Comparison of ENCODE assay signal across 8 cellular contexts in genomic region chr14:103245624-103246031, GRCh38.
DNase-seq lines count a peak whose midpoint lies in the region; FAIRE-seq and TF ChIP-seq lines count a peak whose summit lies in the region.
"Not testable (repeated sequence)": the region's sequence is repeated elsewhere in the genome, so short reads cannot be mapped to it uniquely, and the experiment has no call there.

No MANE protein-coding gene starts in this region.

- H3K27ac ChIP-seq in epithelial cell of prostate = not testable (repeated sequence)
- H3K27ac ChIP-seq in uterus = peak overlapping the region; percentile 70 to 93

- DNase-seq in BJ (ENCODE audit: low read depth) = peak; percentile 70
- not testable (repeated sequence) for DNase-seq in H54 (ENCODE audit: insufficient read length, low spot score); nephron progenitor cell
- peak; percentile 35 for DNase-seq in NCI-H774 (lab: John Stamatoyannopoulos, UW)
- DNase-seq in astrocyte of the spinal cord (ENCODE audit: low read depth, low spot score) = peak; percentile 20
- DNase-seq in epithelial cell of prostate (ENCODE audit: low read depth, low spot score) = peak; percentile 22
- DNase-seq in kidney glomerular epithelial cell (lab: John Stamatoyannopoulos, UW) = peak; percentile 34
- DNase-seq in uterus = peak in 1 of 2 donors; percentile 69

- H3K4me1 ChIP-seq in uterus = not testable (repeated sequence)

- intact Hi-C loops in uterus (cut with DNase I; ENCODE audit: low total_unique reads) = not testable (repeated sequence)

- H3K9me3 Mint-ChIP-seq in nephron progenitor cell = peaks cover 32% of the 10 kb centered on the region

- not testable (repeated sequence) for H3K9me3 ChIP-seq in uterus

- peak; percentile 71 for FAIRE-seq in H54 (lab: Jason Lieb, UNC)

- peak overlapping the region; percentile 86 for H3K27ac Mint-ChIP-seq in nephron progenitor cell

- H3K36me3 ChIP-seq in BJ (ENCODE audit: control insufficient read depth, insufficient read depth, low read length); uterus: not testable (repeated sequence)

- not testable (repeated sequence) for H3K27me3 ChIP-seq in BJ (ENCODE audit: control insufficient read depth, insufficient read depth, low read length); uterus

- H3K4me1 Mint-ChIP-seq in nephron progenitor cell = peaks cover 53% of the 10 kb centered on the region

- TF ChIP-seq CTCF in BJ (IDR thresholded peaks at IDR 0.05; ENCODE audit: insufficient read depth, low read depth, low read length); astrocyte of the spinal cord (IDR thresholded peaks at IDR 0.05; ENCODE audit: low read depth, low read length); nephron progenitor cell (IDR thresholded peaks at IDR 0.05); uterus (IDR thresholded peaks at IDR 0.05): not testable (repeated sequence)

- in situ Hi-C loops in astrocyte of the spinal cord (cut with HindIII; ENCODE audit: low sequenced_read_pairs) = not testable (repeated sequence)

- H3K27me3 Mint-ChIP-seq in nephron progenitor cell (ENCODE audit: low read depth, poor library complexity) = not testable (repeated sequence)

- POLR2A ChIA-PET in BJ (lab: Charles Lee) = interaction anchor here (0.6 kb wide), 1 partner anchor 125 kb away, joined by 3 read pairs; no protein-coding TSS in a partner anchor

- H3K4me3 Mint-ChIP-seq in nephron progenitor cell = not testable (repeated sequence)

- H3K36me3 Mint-ChIP-seq in nephron progenitor cell (ENCODE audit: low read depth) = not testable (repeated sequence)

- not testable (repeated sequence) for H3K4me3 ChIP-seq in BJ (ENCODE audit: low read depth, low read length); astrocyte of the spinal cord (ENCODE audit: low read depth, low read length); uterus

- CTCF ChIA-PET in BJ (lab: Yijun Ruan, JAX) = interaction anchor here (0.7 to 1.8 kb wide), 3 partner anchors 23 to 141 kb away, joined by 3 read pairs; no protein-coding TSS in a partner anchor

- not testable (repeated sequence) for TF ChIP-seq POLR2A in H54 (IDR thresholded peaks at IDR 0.05; ENCODE audit: low read depth, low read length); uterus (IDR thresholded peaks at IDR 0.05)
